In genomic region chr10:14838582-14839304, GRCh38 we compare ENCODE assay signal across 1 cellular context.
A peak's percentile ranks its signal among the peaks of the same experiment; 100 is the strongest.
TF ChIP-seq lines count a peak whose summit lies in the region.

No MANE protein-coding gene starts in this region.

TF ChIP-seq in HEK293, 187 proteins besides CTCF, POLR2A, EP300 and RAD21 (continued from another document and continues in another):
- TF ChIP-seq ZNF488 (tag by site-specific recombination; IDR thresholded peaks at IDR 0.05) (no peak), ZNF350 (tag by site-specific recombination; IDR thresholded peaks at IDR 0.05) (no peak), ZBTB49 (tag by site-specific recombination; IDR thresholded peaks at IDR 0.05; ENCODE audit: low read depth) (no peak), PRDM1 (tag by site-specific recombination; IDR thresholded peaks at IDR 0.05) (no peak), PRDM4 (tag by site-specific recombination; IDR thresholded peaks at IDR 0.05) (no peak), RBAK (tag by site-specific recombination; IDR thresholded peaks at IDR 0.05) (no peak), ATF2 (tag by site-specific recombination; IDR thresholded peaks at IDR 0.05; ENCODE audit: low read depth) (peak; percentile 34; the same call in 1 of the 2 replicates), BCL6B (tag by site-specific recombination; IDR thresholded peaks at IDR 0.05) (no peak), ZBTB17 (tag by site-specific recombination; IDR thresholded peaks at IDR 0.05) (no peak), ZNF521 (tag by site-specific recombination; IDR thresholded peaks at IDR 0.05) (no peak), ZNF10 (tag by site-specific recombination; IDR thresholded peaks at IDR 0.05) (0 out of 2 replicates have a peak, but pooled peaks have one; percentile 14), ZNF548 (tag by site-specific recombination; IDR thresholded peaks at IDR 0.05) (no peak), AEBP2 (tag by site-specific recombination; IDR thresholded peaks at IDR 0.05; ENCODE audit: borderline replicate concordance) (no peak), EGR2 (tag by site-specific recombination; IDR thresholded peaks at IDR 0.05; ENCODE audit: low read depth) (no peak), ZSCAN30 (tag by site-specific recombination; IDR thresholded peaks at IDR 0.05) (no peak), ZBTB21 (tag by site-specific recombination; IDR thresholded peaks at IDR 0.05) (0 out of 2 replicates have a peak, but pooled peaks have one; percentile 19), ZNF211 (tag by site-specific recombination; IDR thresholded peaks at IDR 0.05; ENCODE audit: low read depth) (no peak), ZNF366 (tag by site-specific recombination; conservative IDR thresholded peaks at IDR 0.05) (no peak), ZNF555 (tag by site-specific recombination; conservative IDR thresholded peaks at IDR 0.05) (no peak), ELK4 (IDR thresholded peaks at IDR 0.05; ENCODE audit: borderline replicate concordance, low read depth, low read length) (no peak), ZNF23 (tag by site-specific recombination; IDR thresholded peaks at IDR 0.05; ENCODE audit: borderline replicate concordance) (no peak), SP2 (tag by site-specific recombination; IDR thresholded peaks at IDR 0.05) (peak; percentile 49), SP3 (tag by site-specific recombination; IDR thresholded peaks at IDR 0.05) (no peak), PRDM10 (tag by site-specific recombination; IDR thresholded peaks at IDR 0.05) (no peak), ZNF341 (tag by site-specific recombination; IDR thresholded peaks at IDR 0.05; ENCODE audit: low read depth) (peak; percentile 85), ZNF529 (tag by site-specific recombination; IDR thresholded peaks at IDR 0.05; ENCODE audit: insufficient replicate concordance) (no peak), KLF7 (tag by site-specific recombination; IDR thresholded peaks at IDR 0.05; ENCODE audit: borderline replicate concordance) (no peak), ZNF362 (tag by site-specific recombination; IDR thresholded peaks at IDR 0.05) (no peak), ZNF37A (tag by site-specific recombination; IDR thresholded peaks at IDR 0.05) (no peak), ZSCAN23 (tag by site-specific recombination; IDR thresholded peaks at IDR 0.05) (no peak), ZNF174 (tag by site-specific recombination; IDR thresholded peaks at IDR 0.05) (no peak), ZNF792 (tag by site-specific recombination; IDR thresholded peaks at IDR 0.05) (no peak), KLF16 (tag by site-specific recombination; IDR thresholded peaks at IDR 0.05) (no peak), ZNF677 (tag by site-specific recombination; IDR thresholded peaks at IDR 0.05) (no peak), ZNF416 (tag by site-specific recombination; IDR thresholded peaks at IDR 0.05) (no peak), ZBTB26 (tag by site-specific recombination; optimal IDR thresholded peaks at IDR 0.05) (peak; percentile 50), ZBTB7A (tag by site-specific recombination; IDR thresholded peaks at IDR 0.05; ENCODE audit: low read depth) (no peak), BCL11B (tag by site-specific recombination; IDR thresholded peaks at IDR 0.05; ENCODE audit: low read depth) (no peak), ZNF830 (tag by site-specific recombination; IDR thresholded peaks at IDR 0.05; ENCODE audit: low read depth) (no peak), ZNF514 (tag by site-specific recombination; IDR thresholded peaks at IDR 0.05) (no peak), ZNF701 (tag by site-specific recombination; IDR thresholded peaks at IDR 0.05) (no peak), ZNF266 (tag by site-specific recombination; IDR thresholded peaks at IDR 0.05; ENCODE audit: low read depth) (no peak), PRDM6 (tag by site-specific recombination; IDR thresholded peaks at IDR 0.05) (no peak), ZNF658 (tag by site-specific recombination; IDR thresholded peaks at IDR 0.05) (no peak), ZNF777 (tag by site-specific recombination; IDR thresholded peaks at IDR 0.05; ENCODE audit: borderline replicate concordance) (no peak), ZNF169 (tag by site-specific recombination; IDR thresholded peaks at IDR 0.05) (no peak)
